25 cellular contexts compared by ENCODE assay signal in genomic region chr1:115609021-115609420, GRCh38. TPM values are rescaled to one million over a fixed set of nuclear protein-coding genes. Genes with fewer than 3 reads are reported as not detected.
DNase-seq lines count a peak whose midpoint lies in the region; ATAC-seq and TF ChIP-seq lines count a peak whose summit lies in the region.
"Had no signal": no experiment of that assay in that cellular context is flagged by ENCODE, and none has a peak within 500 bp of the region (broad histone marks: within the 10 kb centered on the region; RNA-seq: fewer than 3 reads in every experiment).

No MANE protein-coding gene starts in this region.

- H3K27me3 Mint-ChIP-seq in osteocyte (ENCODE audit: unreplicated experiment) = peaks cover 71% of the 10 kb centered on the region
- H3K27me3 Mint-ChIP-seq in activated T-cell treated with anti-CD3 and anti-CD28 coated beads, Interleukin-2, amount 50 U/mL, for 24 hours = peaks cover 19% of the 10 kb centered on the region

- no peak for TF ChIP-seq POLR2A in right lobe of liver (IDR thresholded peaks at IDR 0.05)

- DNase-seq in NCI-H226 = peak; percentile 37
- DNase-seq in amniotic epithelial cell (ENCODE audit: low read depth) = peak; percentile 25
- peak; percentile 23 for DNase-seq in osteocyte (ENCODE audit: extremely low spot score, unreplicated experiment)
- DNase-seq in activated T-cell treated with anti-CD3 and anti-CD28 coated beads, Interleukin-2, amount 50 U/mL, for 24 hours = no peak
- DNase-seq in right lobe of liver = no peak
- no peak for DNase-seq in NCI-H2171 treated with DMSO at 0.1 percent for 48 hours (lab: John Stamatoyannopoulos, UW)
- DNase-seq: AML-193; CD4-positive, alpha-beta memory T cell; COR-L47; DMS53; GOT3; HCEC 1CT; IMR-90; NCI-H1092 treated with DMSO at 0.1 percent for 48 hours; NCI-H1436; NCI-H187; NCI-H2081 treated with DMSO at 0.1 percent for 48 hours; NCI-H2171; NCI-H524; NCI-H774; SHP77 had no signal

- no peaks in the 10 kb centered on the region for H3K36me3 ChIP-seq in right lobe of liver
- H3K36me3 ChIP-seq: BLaER1 treated with 17β-estradiol and CSF1 and Interleukin-3, amounts not matched to agents 10 nM and 100 nM had no signal

- H3K27ac ChIP-seq in right lobe of liver = no peak overlapping the region
- H3K27ac ChIP-seq: A549; BLaER1 treated with 17β-estradiol and CSF1 and Interleukin-3, amounts not matched to agents 10 nM and 100 nM; KMS-11 had no signal

- no peaks in the 10 kb centered on the region for H3K27me3 ChIP-seq in right lobe of liver
- H3K27me3 ChIP-seq: BLaER1 treated with 17β-estradiol and CSF1 and Interleukin-3, amounts not matched to agents 10 nM and 100 nM had no signal

- no peaks in the 10 kb centered on the region for H3K4me1 ChIP-seq in right lobe of liver
- H3K4me1 ChIP-seq: A549; BLaER1 treated with 17β-estradiol and CSF1 and Interleukin-3, amounts not matched to agents 10 nM and 100 nM had no signal

- H3K9me3 Mint-ChIP-seq in osteocyte (ENCODE audit: unreplicated experiment) = peaks cover 4% of the 10 kb centered on the region
- no peaks in the 10 kb centered on the region for H3K9me3 Mint-ChIP-seq in activated T-cell treated with anti-CD3 and anti-CD28 coated beads, Interleukin-2, amount 50 U/mL, for 24 hours

- no peak overlapping the region for H3K4me3 ChIP-seq in right lobe of liver
- H3K4me3 ChIP-seq: A549; BLaER1 treated with 17β-estradiol and CSF1 and Interleukin-3, amounts not matched to agents 10 nM and 100 nM had no signal

- 43% methylated on average over 1 of the region's 1 CpG for WGBS in right lobe of liver (ENCODE audit: insufficient coverage, low coverage, low lambda C conversion rate, missing lambda C conversion rate)

- ATAC-seq in esophagus mucosa = peak; percentile 85
- ATAC-seq in right lobe of liver = no peak

- TF ChIP-seq CTCF in osteocyte (IDR thresholded peaks at IDR 0.05) = no peak
- TF ChIP-seq CTCF in right lobe of liver (IDR thresholded peaks at IDR 0.05) = no peak

- no peak overlapping the region for H3K4me3 Mint-ChIP-seq in osteocyte (ENCODE audit: unreplicated experiment)
- H3K4me3 Mint-ChIP-seq in activated T-cell treated with anti-CD3 and anti-CD28 coated beads, Interleukin-2, amount 50 U/mL, for 24 hours = no peak overlapping the region
- H3K4me3 Mint-ChIP-seq: CD4-positive, alpha-beta memory T cell had no signal

- no peaks in the 10 kb centered on the region for H3K36me3 Mint-ChIP-seq in osteocyte (ENCODE audit: unreplicated experiment)
- H3K36me3 Mint-ChIP-seq in activated T-cell treated with anti-CD3 and anti-CD28 coated beads, Interleukin-2, amount 50 U/mL, for 24 hours (ENCODE audit: low read depth) = no peaks in the 10 kb centered on the region
- H3K36me3 Mint-ChIP-seq: CD4-positive, alpha-beta memory T cell had no signal

- H3K27ac Mint-ChIP-seq in osteocyte (ENCODE audit: unreplicated experiment) = no peak overlapping the region
- no peak overlapping the region for H3K27ac Mint-ChIP-seq in activated T-cell treated with anti-CD3 and anti-CD28 coated beads, Interleukin-2, amount 50 U/mL, for 24 hours
- H3K27ac Mint-ChIP-seq: CD4-positive, alpha-beta memory T cell had no signal

- no peaks in the 10 kb centered on the region for H3K4me1 Mint-ChIP-seq in osteocyte (ENCODE audit: unreplicated experiment)
- H3K4me1 Mint-ChIP-seq in activated T-cell treated with anti-CD3 and anti-CD28 coated beads, Interleukin-2, amount 50 U/mL, for 24 hours (ENCODE audit: low read depth) = no peaks in the 10 kb centered on the region

- intact Hi-C loops in right lobe of liver (cut with DNase I) = no loop called here

- H3K9me3 ChIP-seq in right lobe of liver = no peaks in the 10 kb centered on the region
- H3K9me3 ChIP-seq: A549 had no signal

RNA-seq across cellular contexts. Expression of gene VANGL1, which starts 32.7 kb away (rescaled TPM):
- total RNA-seq in esophagus mucosa = 15.5 TPM
- total RNA-seq in osteocyte = 16.2 and 16.7 TPM in 2 replicates
- 1 to 10 TPM; 3.3 to 5.1 (median 4.4) TPM for total RNA-seq in right lobe of liver

Comparison
In these comparisons a context has a peak if more than half of its experiments do, and no peak if none do; other contexts are left out.
1. DNase-seq: peak in NCI-H226 (single experiment), amniotic epithelial cell (single experiment) and osteocyte (single experiment); none in activated T-cell treated with anti-CD3 and anti-CD28 coated beads, Interleukin-2, amount 50 U/mL, for 24 hours (single experiment), right lobe of liver (0 of 3) and NCI-H2171 treated with DMSO at 0.1 percent for 48 hours (single experiment).